Comparison of ENCODE assay signal across 3 cellular contexts in genomic region chr7:72942022-72942705, GRCh38. TPM values are rescaled to one million over a fixed set of nuclear protein-coding genes. Genes with fewer than 3 reads are reported as not detected.
"Had no signal": no experiment of that assay in that cellular context is flagged by ENCODE, and none has a peak within 500 bp of the region (broad histone marks: within the 10 kb centered on the region; RNA-seq: fewer than 3 reads in every experiment).

No MANE protein-coding gene starts in this region.

RNA-seq across cellular contexts. Expression of gene TRIM74, which starts 27.1 kb away (rescaled TPM):
- total RNA-seq: M059J, RPMI7951, SJCRH30 had no signal
